ENCODE assay signal across 12 cellular contexts in the genomic region with DNA sequence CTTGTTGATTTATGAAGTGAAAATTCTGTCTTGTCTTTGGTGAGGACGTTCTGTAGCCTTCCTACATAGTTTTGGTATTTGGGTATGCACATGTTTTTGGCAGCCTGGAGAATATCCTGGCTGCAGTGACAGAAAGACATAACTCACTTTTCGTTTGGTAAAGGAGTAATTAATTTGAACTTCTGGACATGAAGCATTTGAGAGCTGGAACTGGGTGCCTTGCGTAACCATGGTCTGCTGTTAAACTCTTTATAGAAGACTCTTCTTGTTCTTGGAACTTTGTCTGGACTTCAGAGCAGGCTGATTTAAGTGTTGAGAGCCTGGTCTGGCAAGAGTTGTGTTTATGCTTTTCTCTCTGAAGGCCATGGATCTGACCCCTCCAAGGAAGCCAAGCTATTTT.
DNase-seq lines count a peak whose midpoint lies in the region; ATAC-seq, FAIRE-seq and TF ChIP-seq lines count a peak whose summit lies in the region.
"Had no signal": no experiment of that assay in that cellular context is flagged by ENCODE, and none has a peak within 500 bp of the region (broad histone marks: within the 10 kb centered on the region; RNA-seq: fewer than 3 reads in every experiment).

No MANE protein-coding gene starts in this region.

- H3K9me3 ChIP-seq in gastroesophageal sphincter (no peaks in the 10 kb centered on the region), pancreas (no peaks in the 10 kb centered on the region), aorta (ENCODE audit: control insufficient read depth, low read length) (no peaks in the 10 kb centered on the region)
- H3K9me3 ChIP-seq: A549 had no signal

- ATAC-seq in Right ventricle myocardium inferior (peak; percentile 94), gastroesophageal sphincter (peak; percentile 93), pancreas (peak in 3 of 4 donors; percentile 23 to 43 (median 41)), aorta (ENCODE audit: low FRiP score) (peak; percentile 88)
- ATAC-seq: A549 had no signal

- WGBS in gastroesophageal sphincter (ENCODE audit: low coverage in 1 of 2), 2 donors: 20 to 22% methylated on average over 1 to 3 of the region's 3 CpGs
- WGBS in pancreas, 2 donors: 55 to 58% methylated on average over 3 of the region's 3 CpGs
- 3 to 8% methylated on average over 3 of the region's 3 CpGs for WGBS in aorta, 2 donors

- peak; percentile 6 for TF ChIP-seq EP300 in gastroesophageal sphincter (IDR thresholded peaks at IDR 0.05)

- H3K4me3 ChIP-seq in gastroesophageal sphincter (no peak overlapping the region), pancreas (no peak overlapping the region), aorta (ENCODE audit: low read length in 2 of 2) (no peak overlapping the region)
- H3K4me3 ChIP-seq: A549 had no signal

- H3K36me3 ChIP-seq in gastroesophageal sphincter: no peaks in the 10 kb centered on the region
- no peaks in the 10 kb centered on the region for H3K36me3 ChIP-seq in pancreas
- H3K36me3 ChIP-seq in aorta (ENCODE audit: control insufficient read depth in 1 of 2, insufficient read depth in 2 of 2, low read length in 1 of 2): no peaks in the 10 kb centered on the region

- DNase-seq in Right ventricle myocardium inferior (ENCODE audit: missing footprints) (no peak), cardiac septum (ENCODE audit: low spot score) (no peak), pancreas (peak in 1 of 6 donors; percentile 20), aorta (peak in 1 of 2 donors; percentile 70), LoVo (ENCODE audit: low spot score) (no peak), H4 (ENCODE audit: low spot score) (no peak), NCI-H2227 treated with DMSO at 0.1 percent for 48 hours (lab: John Stamatoyannopoulos, UW) (no peak)
- DNase-seq: activated CD4-positive, alpha-beta memory T cell treated with anti-CD3 and anti-CD28 coated beads for 36 hours; effector memory CD4-positive, alpha-beta T cell; NCI-H1436 treated with DMSO at 0.1 percent for 48 hours had no signal

- H3K27me3 ChIP-seq in gastroesophageal sphincter (no peaks in the 10 kb centered on the region), pancreas (no peaks in the 10 kb centered on the region), aorta (ENCODE audit: control insufficient read depth in 1 of 2, insufficient read depth in 2 of 2, low read length in 1 of 2) (no peaks in the 10 kb centered on the region)

- intact Hi-C loops in Right ventricle myocardium inferior (cut with DNase I): no loop called here
- intact Hi-C loops in cardiac septum (cut with DNase I): no loop called here
- intact Hi-C loops in pancreas (cut with DNase I): no loop called here
- intact Hi-C loops in aorta (cut with DNase I): no loop called here

- TF ChIP-seq CTCF in gastroesophageal sphincter (IDR thresholded peaks at IDR 0.05) (no peak), pancreas (IDR thresholded peaks at IDR 0.05) (no peak)

- H3K4me1 ChIP-seq in gastroesophageal sphincter (peaks cover 13 to 73% (median 16%) of the 10 kb centered on the region in 3 donors), pancreas (peaks cover 0 to 13% (median 6%) of the 10 kb centered on the region in 3 donors), aorta (ENCODE audit: control insufficient read depth in 1 of 2, insufficient read depth in 2 of 2, low read length in 2 of 2) (peaks cover 11 to 12% of the 10 kb centered on the region in 2 donors)
- H3K4me1 ChIP-seq: A549 had no signal

- FAIRE-seq in pancreas (lab: Jason Lieb, UNC): peak; percentile 69
- FAIRE-seq: A549 had no signal

- H3K27ac ChIP-seq in gastroesophageal sphincter (peak overlapping the region; percentile 81 to 93 (median 86)), pancreas (no peak overlapping the region), aorta (ENCODE audit: low read depth in 1 of 2, low read length in 2 of 2) (peak overlapping the region; percentile 62 to 96)
- H3K27ac ChIP-seq: A549 had no signal

- no peak for TF ChIP-seq POLR2A in gastroesophageal sphincter (IDR thresholded peaks at IDR 0.05)

Comparison
In these comparisons a context has a peak if more than half of its experiments do, and no peak if none do; other contexts are left out.
1. ATAC-seq: peak in every context shown above with its lines; median percentile 94 in Right ventricle myocardium inferior; 93 in gastroesophageal sphincter; 88 in aorta; 41 in pancreas.
2. H3K27ac ChIP-seq: peak in gastroesophageal sphincter (4 of 4) and aorta (2 of 2); none in pancreas (0 of 4).